In genomic region chr7:6367701-6368211, GRCh38 we compare ENCODE assay signal across 9 cellular contexts. TPM values are rescaled to one million over a fixed set of nuclear protein-coding genes. Genes with fewer than 3 reads are reported as not detected.
DNase-seq lines count a peak whose midpoint lies in the region; ATAC-seq and TF ChIP-seq lines count a peak whose summit lies in the region.
"Had no signal": no experiment of that assay in that cellular context is flagged by ENCODE, and none has a peak within 500 bp of the region (broad histone marks: within the 10 kb centered on the region; RNA-seq: fewer than 3 reads in every experiment).

No MANE protein-coding gene starts in this region.

- no peak for TF ChIP-seq CTCF in SK-N-SH (IDR thresholded peaks at IDR 0.05)

- no peaks in the 10 kb centered on the region for H4K20me1 ChIP-seq in SK-N-SH (ENCODE audit: insufficient read depth)

- H2AFZ ChIP-seq in SK-N-SH (ENCODE audit: low read depth), result peak overlapping the region; percentile 85

- H3K4me2 ChIP-seq in SK-N-SH, result no peak overlapping the region

- peak overlapping the region in 1 of 2 experiments; percentile 39; a peak in 2 of 4 replicates for H3K27ac ChIP-seq in SK-N-SH (ENCODE audit: low read depth in 2 of 2, low read length in 1 of 2)

- no peak overlapping the region for H3K9ac ChIP-seq in SK-N-SH

- H3K9me2 ChIP-seq in SK-N-SH, result no peaks in the 10 kb centered on the region

- peaks cover 0 to 8% of the 10 kb centered on the region in 2 experiments; a peak in 1 of 4 replicates for H3K4me1 ChIP-seq in SK-N-SH (ENCODE audit: control insufficient read depth in 1 of 2, insufficient read depth in 2 of 2, low read depth in 1 of 2, low read length in 1 of 2)

- CTCF ChIA-PET in SK-N-SH (lab: Yijun Ruan, JAX), result interaction anchor here (0.9 to 1.1 kb wide), 2 partner anchors 10 to 18 kb away, joined by 3 read pairs; no protein-coding TSS in a partner anchor

- H3K9me3 ChIP-seq in SK-N-SH, result no peaks in the 10 kb centered on the region

- no peak overlapping the region for H3K4me3 ChIP-seq in SK-N-SH (ENCODE audit: low read depth in 2 of 2, low read length in 1 of 2)

- no peak for TF ChIP-seq EP300 in SK-N-SH (IDR thresholded peaks at IDR 0.05; ENCODE audit: borderline replicate concordance in 1 of 2, low read depth in 1 of 2, low read length in 1 of 2)

- no peaks in the 10 kb centered on the region for H3F3A ChIP-seq in SK-N-SH (replicated peaks; ENCODE audit: insufficient read depth)

- no peak for TF ChIP-seq RAD21 in SK-N-SH (IDR thresholded peaks at IDR 0.05; ENCODE audit: low read length)

- ATAC-seq in HG03520 (IDR thresholded peaks at IDR 0.05; ENCODE audit: unreplicated experiment), result no peak
- no peak for ATAC-seq in GM21367 (IDR thresholded peaks at IDR 0.05; ENCODE audit: unreplicated experiment)

- no peaks in the 10 kb centered on the region for H3K36me3 ChIP-seq in SK-N-SH (replicated peaks in 1 of 2; ENCODE audit: control insufficient read depth in 1 of 2, insufficient read depth in 2 of 2, low read length in 1 of 2)

- H3K79me2 ChIP-seq in SK-N-SH (ENCODE audit: insufficient read depth), result no peaks in the 10 kb centered on the region

- DNase-seq in HT1080 (ENCODE audit: low read depth) (peak; percentile 49), SK-N-SH (no peak), fibroblast of peridontal ligament (ENCODE audit: extremely low read depth) (peak; percentile 63), superior temporal gyrus (ENCODE audit: extremely low spot score) (peak; percentile 41), NOMO-1 (lab: John Stamatoyannopoulos, UW; ENCODE audit: unreplicated experiment in 2 of 2) (no peak)
- DNase-seq: hypothalamus, SHP77 had no signal

- no peaks in the 10 kb centered on the region for H3K27me3 ChIP-seq in SK-N-SH (ENCODE audit: insufficient read depth)

- POLR2A ChIA-PET in SK-N-SH (lab: Yijun Ruan, JAX), result no interaction called here

- 91% methylated on average over 4 of the region's 4 CpGs for WGBS in SK-N-SH (ENCODE audit: low lambda C conversion rate)

TF ChIP-seq in SK-N-SH, 30 proteins besides CTCF, POLR2A, EP300 and RAD21:
- TF ChIP-seq TCF12 (IDR thresholded peaks at IDR 0.05) (peak; percentile 28; the same call in 1 of the 2 replicates), JUND (IDR thresholded peaks at IDR 0.05) (no peak), RFX5 (IDR thresholded peaks at IDR 0.05; ENCODE audit: low read length) (no peak), MAX (IDR thresholded peaks at IDR 0.05; ENCODE audit: low read depth) (peak; percentile 53; the same call in 1 of the 2 replicates), REST (IDR thresholded peaks at IDR 0.05; ENCODE audit: low read depth, low read length) (no peak), GABPA (IDR thresholded peaks at IDR 0.05; ENCODE audit: low read depth) (0 out of 2 replicates have a peak, but pooled peaks have one; percentile 14)

RNA-seq across cellular contexts. Expression of gene RAC1, which starts 6.6 kb away (rescaled TPM):
- total RNA-seq in HT1080 (2014; rRNA removed; shearing (Covaris generic)), result 106 and 202 TPM in 2 replicates
- polyA plus RNA-seq in HT1080 (2015; cell fraction: cytosol; rRNA removed), result 342 and 349 TPM in 2 replicates
- polyA plus RNA-seq in HT1080 (2015; cell fraction: nucleus; rRNA removed), result 174 and 185 TPM in 2 replicates
- 454 and 460 TPM in 2 replicates for polyA plus RNA-seq in SK-N-SH (2012; rRNA removed)
- 552 and 601 TPM in 2 replicates for polyA plus RNA-seq in SK-N-SH (2012; cell fraction: cytosol; rRNA removed)
- polyA plus RNA-seq in SK-N-SH (2012; cell fraction: nucleus; rRNA removed), result 212 and 275 TPM in 2 replicates

RNA-seq across cellular contexts. Expression of gene FAM220A, which starts 19.0 kb away (rescaled TPM):
- 12.9 and 13.5 TPM in 2 replicates for total RNA-seq in HT1080 (2014; rRNA removed; shearing (Covaris generic))
- polyA plus RNA-seq in HT1080 (2015; cell fraction: cytosol; rRNA removed), result 13.1 and 15.6 TPM in 2 replicates
- polyA plus RNA-seq in HT1080 (2015; cell fraction: nucleus; rRNA removed), result 5.2 and 8.7 TPM in 2 replicates
- 16.1 and 18.5 TPM in 2 replicates for polyA plus RNA-seq in SK-N-SH (2012; rRNA removed)
- 20.3 and 20.6 TPM in 2 replicates for polyA plus RNA-seq in SK-N-SH (2012; cell fraction: cytosol; rRNA removed)
- 9.0 and 9.6 TPM in 2 replicates for polyA plus RNA-seq in SK-N-SH (2012; cell fraction: nucleus; rRNA removed)

Comparison
In these comparisons a context has a peak if more than half of its experiments do, and no peak if none do; other contexts are left out.
1. DNase-seq: peak in HT1080 (single experiment), fibroblast of peridontal ligament (single experiment) and superior temporal gyrus (single experiment); none in SK-N-SH (single experiment) and NOMO-1 (0 of 2).